Comparison of ENCODE assay signal across 17 cellular contexts in genomic region chr6:4677011-4677750, GRCh38.
DNase-seq lines count a peak whose midpoint lies in the region; ATAC-seq and TF ChIP-seq lines count a peak whose summit lies in the region.
"Had no signal": no experiment of that assay in that cellular context is flagged by ENCODE, and none has a peak within 500 bp of the region (broad histone marks: within the 10 kb centered on the region; RNA-seq: fewer than 3 reads in every experiment).

No MANE protein-coding gene starts in this region.

- H3K18ac ChIP-seq in trophoblast cell (ENCODE audit: low read length) = no peak overlapping the region

- H2AK5ac ChIP-seq in trophoblast cell (ENCODE audit: low read length) = no peak overlapping the region

- no peak overlapping the region for H4K12ac ChIP-seq in trophoblast cell (ENCODE audit: low read depth, low read length)

- H3K14ac ChIP-seq in trophoblast cell (ENCODE audit: low read length) = no peak overlapping the region

- no peak overlapping the region for H3K4me3 ChIP-seq in right atrium auricular region
- H3K4me3 ChIP-seq in heart right ventricle = no peak overlapping the region
- H3K4me3 ChIP-seq in esophagus (ENCODE audit: low read depth in 1 of 2, low read length in 2 of 2) = no peak overlapping the region
- H3K4me3 ChIP-seq in trophoblast cell (ENCODE audit: low read depth, low read length) = no peak overlapping the region
- H3K4me3 ChIP-seq: BLaER1 treated with 17β-estradiol and CSF1 and Interleukin-3, amounts not matched to agents 10 nM and 100 nM had no signal

- no peak overlapping the region for H3K23ac ChIP-seq in trophoblast cell (ENCODE audit: low read length)

- H3K27me3 ChIP-seq in right atrium auricular region (no peaks in the 10 kb centered on the region), heart right ventricle (no peaks in the 10 kb centered on the region), esophagus (ENCODE audit: control insufficient read depth in 1 of 2, insufficient read depth in 2 of 2, low read length in 2 of 2) (no peaks in the 10 kb centered on the region), trophoblast cell (ENCODE audit: insufficient read depth, low read length) (no peaks in the 10 kb centered on the region)
- H3K27me3 ChIP-seq: BLaER1 treated with 17β-estradiol and CSF1 and Interleukin-3, amounts not matched to agents 10 nM and 100 nM had no signal

- H3K36me3 ChIP-seq in right atrium auricular region (no peaks in the 10 kb centered on the region), heart right ventricle (no peaks in the 10 kb centered on the region), esophagus (ENCODE audit: control insufficient read depth in 2 of 2, insufficient read depth in 2 of 2, low read length in 1 of 2) (no peaks in the 10 kb centered on the region), trophoblast cell (ENCODE audit: control insufficient read depth in 1 of 2, insufficient read depth in 2 of 2, low read length in 2 of 2) (no peaks in the 10 kb centered on the region)
- H3K36me3 ChIP-seq: BLaER1 treated with 17β-estradiol and CSF1 and Interleukin-3, amounts not matched to agents 10 nM and 100 nM had no signal

- TF ChIP-seq CTCF in right atrium auricular region (IDR thresholded peaks at IDR 0.05) (no peak), heart right ventricle (IDR thresholded peaks at IDR 0.05) (no peak)

- no peak overlapping the region for H3K4me2 ChIP-seq in trophoblast cell (ENCODE audit: low read length)
- H3K4me2 ChIP-seq: BLaER1 treated with 17β-estradiol and CSF1 and Interleukin-3, amounts not matched to agents 10 nM and 100 nM had no signal

- WGBS in heart right ventricle, 2 donors = 89 to 96% methylated on average over 11 of the region's 11 CpGs
- WGBS in esophagus, 2 donors = 78 to 79% methylated on average over 11 of the region's 11 CpGs
- WGBS in trophoblast cell (ENCODE audit: extremely low coverage, insufficient coverage, insufficient read length) = no CpG with 5 or more reads among the region's 11 CpGs

- peaks cover 0 to 3% (median 0%) of the 10 kb centered on the region in 3 donors for H3K36me3 Mint-ChIP-seq in immature natural killer cell
- H3K36me3 Mint-ChIP-seq: CD4-positive, CD25-positive, alpha-beta regulatory T cell had no signal

- no peak overlapping the region for H3K27ac ChIP-seq in right atrium auricular region
- H3K27ac ChIP-seq in heart right ventricle = no peak overlapping the region
- peak overlapping the region; percentile 62 to 80 for H3K27ac ChIP-seq in esophagus (ENCODE audit: low read depth in 2 of 2, low read length in 1 of 2)
- no peak overlapping the region for H3K27ac ChIP-seq in trophoblast cell (ENCODE audit: low read depth, low read length)
- H3K27ac ChIP-seq: BLaER1 treated with 17β-estradiol and CSF1 and Interleukin-3, amounts not matched to agents 10 nM and 100 nM had no signal

- no peak overlapping the region for H3K27ac Mint-ChIP-seq in immature natural killer cell
- H3K27ac Mint-ChIP-seq: CD4-positive, CD25-positive, alpha-beta regulatory T cell; HFFc6 had no signal

- in situ Hi-C loops in G401 (cut with HindIII; ENCODE audit: low sequenced_read_pairs) = no loop called here

- H4K91ac ChIP-seq in trophoblast cell (ENCODE audit: low read depth, low read length) = no peak overlapping the region

- peak overlapping the region; percentile 34 for H2BK12ac ChIP-seq in trophoblast cell (ENCODE audit: low read length)

- no peak overlapping the region for H2BK120ac ChIP-seq in trophoblast cell (ENCODE audit: insufficient read depth, low read length, poor library complexity)

- H3K4ac ChIP-seq in trophoblast cell (ENCODE audit: low read depth, low read length) = no peak overlapping the region

- peaks cover 2 to 4% (median 3%) of the 10 kb centered on the region in 3 donors for H3K27me3 Mint-ChIP-seq in immature natural killer cell (ENCODE audit: low read depth in 3 of 3)

- ATAC-seq in heart right ventricle (no peak), GM21786 (IDR thresholded peaks at IDR 0.05; ENCODE audit: unreplicated experiment) (no peak)

- peak; percentile 55 for DNase-seq in right atrium auricular region (ENCODE audit: low spot score)
- no peak for DNase-seq in heart right ventricle
- DNase-seq in trophoblast cell = no peak
- DNase-seq in immature natural killer cell = no peak
- DNase-seq in G401 (ENCODE audit: low spot score) = no peak
- DNase-seq: 8988T; ACHN; Calu3; CD4-positive, CD25-positive, alpha-beta regulatory T cell; DMS 273 treated with DMSO at 0.1 percent for 48 hours; DMS79; GOT3; HCEC 1CT; HFFc6 had no signal

- H3K79me1 ChIP-seq in trophoblast cell (ENCODE audit: low read length) = no peaks in the 10 kb centered on the region

- no peak overlapping the region for H2BK5ac ChIP-seq in trophoblast cell (ENCODE audit: low read depth, low read length, poor library complexity)

- no peaks in the 10 kb centered on the region for H3K79me2 ChIP-seq in trophoblast cell (ENCODE audit: control insufficient read depth, insufficient read depth, low read length, poor library complexity)

- no peaks in the 10 kb centered on the region for H3K4me1 Mint-ChIP-seq in immature natural killer cell
- H3K4me1 Mint-ChIP-seq: CD4-positive, CD25-positive, alpha-beta regulatory T cell had no signal

- H3K9me3 ChIP-seq in right atrium auricular region = no peaks in the 10 kb centered on the region
- H3K9me3 ChIP-seq in heart right ventricle = no peaks in the 10 kb centered on the region
- no peaks in the 10 kb centered on the region for H3K9me3 ChIP-seq in esophagus (ENCODE audit: control insufficient read depth in 2 of 2, insufficient read depth in 1 of 2, low read depth in 1 of 2, low read length in 1 of 2)
- H3K9me3 ChIP-seq in trophoblast cell (ENCODE audit: insufficient read depth, low read depth, low read length) = no peaks in the 10 kb centered on the region
- H3K9me3 ChIP-seq: BLaER1 treated with 17β-estradiol and CSF1 and Interleukin-3, amounts not matched to agents 10 nM and 100 nM had no signal

- no peak overlapping the region for H3K9ac ChIP-seq in trophoblast cell (ENCODE audit: low read length)
- H3K9ac ChIP-seq: BLaER1 treated with 17β-estradiol and CSF1 and Interleukin-3, amounts not matched to agents 10 nM and 100 nM had no signal

- intact Hi-C loops in heart right ventricle (cut with DNase I) = no loop called here

- H3K4me1 ChIP-seq in right atrium auricular region (no peaks in the 10 kb centered on the region), heart right ventricle (peaks cover 0 to 8% (median 0%) of the 10 kb centered on the region in 9 donors), esophagus (ENCODE audit: control insufficient read depth in 2 of 2, insufficient read depth in 2 of 2, low read length in 1 of 2) (peaks cover 2 to 7% of the 10 kb centered on the region in 2 donors), trophoblast cell (ENCODE audit: control insufficient read depth in 1 of 2, insufficient read depth in 2 of 2, low read length in 2 of 2) (peaks cover 0 to 5% of the 10 kb centered on the region in 2 experiments)
- H3K4me1 ChIP-seq: BLaER1 treated with 17β-estradiol and CSF1 and Interleukin-3, amounts not matched to agents 10 nM and 100 nM had no signal

- H3K9me3 Mint-ChIP-seq in immature natural killer cell = peaks cover 0 to 1% (median 0%) of the 10 kb centered on the region in 6 donors
- H3K9me3 Mint-ChIP-seq: CD4-positive, CD25-positive, alpha-beta regulatory T cell; HFFc6 had no signal

- no peak overlapping the region for H3K4me3 Mint-ChIP-seq in immature natural killer cell
- H3K4me3 Mint-ChIP-seq: CD4-positive, CD25-positive, alpha-beta regulatory T cell; HFFc6 had no signal

- H2AFZ ChIP-seq in trophoblast cell (ENCODE audit: insufficient read depth, low read length, poor library complexity) = no peak overlapping the region

- no peak overlapping the region for H4K8ac ChIP-seq in trophoblast cell (ENCODE audit: low read depth, low read length)

Comparison
In these comparisons a context has a peak if more than half of its experiments do, and no peak if none do; other contexts are left out.
1. H3K27ac ChIP-seq: peak in esophagus (2 of 2); none in right atrium auricular region (0 of 2), heart right ventricle (0 of 10) and trophoblast cell (single experiment).